Comparison of ENCODE assay signal across 1 cellular context in the genomic region with DNA sequence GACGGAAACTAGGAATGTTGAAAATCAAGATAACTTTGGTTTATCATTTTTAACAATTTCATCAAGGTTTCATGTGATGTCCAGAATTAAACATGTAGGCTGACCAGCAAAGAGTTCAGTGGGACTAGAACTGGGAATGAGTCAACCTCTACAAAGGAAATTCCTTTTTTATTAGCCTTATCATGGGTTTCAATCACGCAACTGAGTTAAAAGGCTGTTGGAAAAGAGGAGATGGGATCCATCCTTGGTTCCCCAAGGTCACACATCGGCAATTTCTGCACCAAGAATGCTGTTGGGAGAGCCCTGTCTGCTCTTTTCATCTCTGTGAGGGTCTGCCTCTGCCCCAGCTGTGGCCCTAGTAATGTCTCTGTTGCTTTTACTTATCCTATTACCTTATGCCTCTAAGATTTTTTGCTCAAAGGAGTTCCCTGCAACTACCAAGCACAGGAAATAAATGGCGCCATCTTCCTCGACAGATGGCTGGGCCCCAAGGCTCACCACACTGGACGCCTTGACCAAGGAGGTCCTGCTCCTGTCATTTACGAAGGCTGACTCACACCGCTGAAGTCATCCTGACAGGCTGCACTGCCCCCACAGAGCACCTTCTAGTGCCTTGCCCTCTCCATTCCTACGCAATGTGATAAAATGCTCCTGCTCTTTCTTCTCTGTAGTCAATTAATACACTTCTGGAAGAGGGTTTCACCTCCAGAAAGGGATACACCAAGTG.
TF ChIP-seq lines count a peak whose summit lies in the region.

No MANE protein-coding gene starts in this region.

TF ChIP-seq in H1, 55 proteins besides CTCF, POLR2A, EP300 and RAD21:
- no peak for TF ChIP-seq SAP30 (IDR thresholded peaks at IDR 0.05; ENCODE audit: insufficient read depth, insufficient replicate concordance, low read length)
- no peak for TF ChIP-seq SIX5 (IDR thresholded peaks at IDR 0.05; ENCODE audit: low read depth, low read length)
- no peak for TF ChIP-seq ATF3 (IDR thresholded peaks at IDR 0.05; ENCODE audit: insufficient read depth, low read depth, low read length)
- TF ChIP-seq SRF (IDR thresholded peaks at IDR 0.05; ENCODE audit: low read depth, low read length): no peak
- no peak for TF ChIP-seq NANOG (IDR thresholded peaks at IDR 0.05; ENCODE audit: insufficient read depth, low read depth, low read length, poor library complexity, severe bottlenecking)
- no peak for TF ChIP-seq FOSL1 (IDR thresholded peaks at IDR 0.05; ENCODE audit: insufficient read depth, low read depth, low read length)
- no peak for TF ChIP-seq BCL11A (IDR thresholded peaks at IDR 0.05; ENCODE audit: low read depth in 2 of 2, low read length in 2 of 2)
- no peak for TF ChIP-seq HDAC2 (IDR thresholded peaks at IDR 0.05; ENCODE audit: borderline replicate concordance in 1 of 2, low read depth in 2 of 2, low read length in 2 of 2)
- no peak for TF ChIP-seq SIRT6 (IDR thresholded peaks at IDR 0.05; ENCODE audit: low read length)
- TF ChIP-seq ZNF274 (IDR thresholded peaks at IDR 0.05; ENCODE audit: borderline replicate concordance, extremely low read depth, low read length): no peak
- TF ChIP-seq JUND (IDR thresholded peaks at IDR 0.05; ENCODE audit: low read length): no peak
- no peak for TF ChIP-seq CTBP2 (IDR thresholded peaks at IDR 0.05; ENCODE audit: borderline replicate concordance, insufficient read depth, insufficient read length, low read length)
